8 cellular contexts compared by ENCODE assay signal in genomic region chr1:67214420-67215174, GRCh38. TPM values are rescaled to one million over a fixed set of nuclear protein-coding genes. Genes with fewer than 3 reads are reported as not detected.
A peak's percentile ranks its signal among the peaks of the same experiment; 100 is the strongest.
DNase-seq lines count a peak whose midpoint lies in the region; ATAC-seq and TF ChIP-seq lines count a peak whose summit lies in the region.

No MANE protein-coding gene starts in this region.

- H3K4me1 ChIP-seq in CD4-positive, CD25-positive, alpha-beta regulatory T cell (ENCODE audit: control insufficient read depth, insufficient read depth, low read length, poor library complexity, severe bottlenecking) = no peaks in the 10 kb centered on the region
- H3K4me1 ChIP-seq in RWPE2 (ENCODE audit: insufficient read depth, poor library complexity, severe bottlenecking) = no peaks in the 10 kb centered on the region

- no peak overlapping the region for H3K27ac Mint-ChIP-seq in CD4-positive, CD25-positive, alpha-beta regulatory T cell
- no peak overlapping the region for H3K27ac Mint-ChIP-seq in central memory CD8-positive, alpha-beta T cell (ENCODE audit: low read depth)
- H3K27ac Mint-ChIP-seq in natural killer cell treated with Interleukin-12 subunit alpha and Interleukin-12 subunit beta and Interleukin-15 and Interleukin-18, amount 100 ng/mL, for 72 hours = peak overlapping the region; percentile 68 to 73

- H3K4me3 Mint-ChIP-seq in CD4-positive, CD25-positive, alpha-beta regulatory T cell = no peak overlapping the region
- H3K4me3 Mint-ChIP-seq in central memory CD8-positive, alpha-beta T cell = no peak overlapping the region
- no peak overlapping the region for H3K4me3 Mint-ChIP-seq in natural killer cell treated with Interleukin-12 subunit alpha and Interleukin-12 subunit beta and Interleukin-15 and Interleukin-18, amount 100 ng/mL, for 72 hours

- H3K4me1 Mint-ChIP-seq in CD4-positive, CD25-positive, alpha-beta regulatory T cell = peaks cover 5 to 14% (median 11%) of the 10 kb centered on the region in 4 donors
- no peaks in the 10 kb centered on the region for H3K4me1 Mint-ChIP-seq in central memory CD8-positive, alpha-beta T cell
- H3K4me1 Mint-ChIP-seq in natural killer cell treated with Interleukin-12 subunit alpha and Interleukin-12 subunit beta and Interleukin-15 and Interleukin-18, amount 100 ng/mL, for 72 hours (ENCODE audit: low read depth in 2 of 2) = peaks cover 24 to 36% of the 10 kb centered on the region in 2 donors

- H3K9me3 ChIP-seq in CD4-positive, CD25-positive, alpha-beta regulatory T cell (ENCODE audit: control insufficient read depth in 2 of 2, low read length in 2 of 2) = no peaks in the 10 kb centered on the region
- H3K9me3 ChIP-seq in RWPE2 (ENCODE audit: severe bottlenecking) = peaks cover 2% of the 10 kb centered on the region

- peak in 1 of 2 donors; percentile 50 for ATAC-seq in CD4-positive, CD25-positive, alpha-beta regulatory T cell (ENCODE audit: low read depth in 2 of 2)
- peak; percentile 64 for ATAC-seq in GM18519 (IDR thresholded peaks at IDR 0.05; ENCODE audit: low FRiP score, unreplicated experiment)
- peak; percentile 75 for ATAC-seq in HG02981 (IDR thresholded peaks at IDR 0.05; ENCODE audit: unreplicated experiment)
- peak; percentile 58; the same call in 2 of the 3 replicates for ATAC-seq in RWPE2 (ENCODE audit: low read depth)
- ATAC-seq in central memory CD8-positive, alpha-beta T cell (replicated peaks; ENCODE audit: extremely low read depth, poor library complexity, severe bottlenecking) = peak; percentile 46
- ATAC-seq in natural killer cell treated with Interleukin-12 subunit alpha and Interleukin-12 subunit beta and Interleukin-15 and Interleukin-18, amount 100 ng/mL, for 72 hours = peak; percentile 56 to 67

- no peaks in the 10 kb centered on the region for H3K36me3 ChIP-seq in CD4-positive, CD25-positive, alpha-beta regulatory T cell (ENCODE audit: control insufficient read depth, insufficient read depth, low read length)
- no peaks in the 10 kb centered on the region for H3K36me3 ChIP-seq in RWPE2 (ENCODE audit: low read depth)

- H3K27me3 Mint-ChIP-seq in CD4-positive, CD25-positive, alpha-beta regulatory T cell = no peaks in the 10 kb centered on the region
- no peaks in the 10 kb centered on the region for H3K27me3 Mint-ChIP-seq in central memory CD8-positive, alpha-beta T cell
- no peaks in the 10 kb centered on the region for H3K27me3 Mint-ChIP-seq in natural killer cell treated with Interleukin-12 subunit alpha and Interleukin-12 subunit beta and Interleukin-15 and Interleukin-18, amount 100 ng/mL, for 72 hours

- no peaks in the 10 kb centered on the region for H3K27me3 ChIP-seq in CD4-positive, CD25-positive, alpha-beta regulatory T cell (ENCODE audit: control insufficient read depth, insufficient read depth, low read length)
- H3K27me3 ChIP-seq in RWPE2 (ENCODE audit: insufficient read depth, poor library complexity, severe bottlenecking) = no peaks in the 10 kb centered on the region

- peak; percentile 74 for TF ChIP-seq CTCF in RWPE2 (IDR thresholded peaks at IDR 0.05; ENCODE audit: poor library complexity, severe bottlenecking)

- DNase-seq in CD4-positive, CD25-positive, alpha-beta regulatory T cell = peak; percentile 11 to 72 (median 51)
- no peak for DNase-seq in RWPE2 (ENCODE audit: low spot score)
- no peak for DNase-seq in central memory CD8-positive, alpha-beta T cell (ENCODE audit: low spot score in 2 of 2)
- peak; percentile 67 for DNase-seq in natural killer cell treated with Interleukin-12 subunit alpha and Interleukin-12 subunit beta and Interleukin-15 and Interleukin-18, amount 100 ng/mL, for 72 hours (ENCODE audit: low spot score)
- no peak for DNase-seq in SHP77 treated with DMSO at 0.1 percent for 48 hours (lab: John Stamatoyannopoulos, UW)
- DNase-seq in DMS114 treated with DMSO at 0.1 percent for 48 hours (lab: John Stamatoyannopoulos, UW; ENCODE audit: unreplicated experiment) = no peak

- no peak overlapping the region for H3K27ac ChIP-seq in CD4-positive, CD25-positive, alpha-beta regulatory T cell (ENCODE audit: insufficient read depth, low read length, poor library complexity, severe bottlenecking)
- H3K27ac ChIP-seq in RWPE2 (ENCODE audit: poor library complexity, severe bottlenecking) = no peak overlapping the region

- H3K4me3 ChIP-seq in CD4-positive, CD25-positive, alpha-beta regulatory T cell (ENCODE audit: low read depth, low read length) = no peak overlapping the region
- no peak overlapping the region for H3K4me3 ChIP-seq in RWPE2 (ENCODE audit: severe bottlenecking)

- H3K9me3 Mint-ChIP-seq in CD4-positive, CD25-positive, alpha-beta regulatory T cell = no peaks in the 10 kb centered on the region
- no peaks in the 10 kb centered on the region for H3K9me3 Mint-ChIP-seq in central memory CD8-positive, alpha-beta T cell
- peaks cover 4% of the 10 kb centered on the region for H3K9me3 Mint-ChIP-seq in natural killer cell treated with Interleukin-12 subunit alpha and Interleukin-12 subunit beta and Interleukin-15 and Interleukin-18, amount 100 ng/mL, for 72 hours

- H3K36me3 Mint-ChIP-seq in CD4-positive, CD25-positive, alpha-beta regulatory T cell = no peaks in the 10 kb centered on the region
- H3K36me3 Mint-ChIP-seq in central memory CD8-positive, alpha-beta T cell (ENCODE audit: insufficient read depth) = no peaks in the 10 kb centered on the region
- peaks cover 9% of the 10 kb centered on the region for H3K36me3 Mint-ChIP-seq in natural killer cell treated with Interleukin-12 subunit alpha and Interleukin-12 subunit beta and Interleukin-15 and Interleukin-18, amount 100 ng/mL, for 72 hours

RNA-seq across cellular contexts. Expression of gene IL23R, which starts 48.3 kb away (rescaled TPM):
- not detected for total RNA-seq in CD4-positive, CD25-positive, alpha-beta regulatory T cell
- polyA plus RNA-seq in CD4-positive, CD25-positive, alpha-beta regulatory T cell = under 1 TPM in 3 of 4 donors, not detected in 1; 0.20 to 0.35 (median 0.30) TPM
- 1 to 10 TPM; 7.4 to 8.3 TPM for total RNA-seq in natural killer cell treated with Interleukin-12 subunit alpha and Interleukin-12 subunit beta and Interleukin-15 and Interleukin-18, amount 100 ng/mL, for 72 hours

Comparison
In these comparisons a context has a peak if more than half of its experiments do, and no peak if none do; other contexts are left out.
1. DNase-seq: peak in CD4-positive, CD25-positive, alpha-beta regulatory T cell (3 of 3) and natural killer cell treated with Interleukin-12 subunit alpha and Interleukin-12 subunit beta and Interleukin-15 and Interleukin-18, amount 100 ng/mL, for 72 hours (single experiment); none in RWPE2 (single experiment), central memory CD8-positive, alpha-beta T cell (0 of 2), SHP77 treated with DMSO at 0.1 percent for 48 hours (single experiment) and DMS114 treated with DMSO at 0.1 percent for 48 hours (single experiment).
2. H3K27ac Mint-ChIP-seq: peak in natural killer cell treated with Interleukin-12 subunit alpha and Interleukin-12 subunit beta and Interleukin-15 and Interleukin-18, amount 100 ng/mL, for 72 hours (2 of 2); none in CD4-positive, CD25-positive, alpha-beta regulatory T cell (0 of 3) and central memory CD8-positive, alpha-beta T cell (single experiment).